1 cellular context compared by ENCODE assay signal in genomic region chr5:56814963-56815656, GRCh38.
TF ChIP-seq lines count a peak whose summit lies in the region.

Gene MAP3K1 (plus strand): TSS chr5:56815549. CDS start chr5:56815574, 25 bp downstream.

TF ChIP-seq in HEK293, 187 proteins besides CTCF, POLR2A, EP300 and RAD21 (continued from another document):
- TF ChIP-seq PBX3 (CRISPR knock-in tag; IDR thresholded peaks at IDR 0.05) (peak; percentile 25; the same call in 1 of the 2 replicates), ZXDB (tag by site-specific recombination; IDR thresholded peaks at IDR 0.05) (peak; percentile 80), KLF16 (tag by site-specific recombination; IDR thresholded peaks at IDR 0.05) (no peak), SP2 (tag by site-specific recombination; IDR thresholded peaks at IDR 0.05) (peak; percentile 31; the same call in 1 of the 2 replicates), YY1 (tag by site-specific recombination; IDR thresholded peaks at IDR 0.05) (peak; percentile 52), ZNF404 (tag by site-specific recombination; IDR thresholded peaks at IDR 0.05) (no peak), SP3 (tag by site-specific recombination; IDR thresholded peaks at IDR 0.05) (peak; percentile 53; the same call in 1 of the 2 replicates), KLF9 (tag by site-specific recombination; IDR thresholded peaks at IDR 0.05; ENCODE audit: low read depth) (peak; percentile 50), ZNF433 (tag by site-specific recombination; IDR thresholded peaks at IDR 0.05; ENCODE audit: low read depth) (no peak)
- TF ChIP-seq, protein P1, sequence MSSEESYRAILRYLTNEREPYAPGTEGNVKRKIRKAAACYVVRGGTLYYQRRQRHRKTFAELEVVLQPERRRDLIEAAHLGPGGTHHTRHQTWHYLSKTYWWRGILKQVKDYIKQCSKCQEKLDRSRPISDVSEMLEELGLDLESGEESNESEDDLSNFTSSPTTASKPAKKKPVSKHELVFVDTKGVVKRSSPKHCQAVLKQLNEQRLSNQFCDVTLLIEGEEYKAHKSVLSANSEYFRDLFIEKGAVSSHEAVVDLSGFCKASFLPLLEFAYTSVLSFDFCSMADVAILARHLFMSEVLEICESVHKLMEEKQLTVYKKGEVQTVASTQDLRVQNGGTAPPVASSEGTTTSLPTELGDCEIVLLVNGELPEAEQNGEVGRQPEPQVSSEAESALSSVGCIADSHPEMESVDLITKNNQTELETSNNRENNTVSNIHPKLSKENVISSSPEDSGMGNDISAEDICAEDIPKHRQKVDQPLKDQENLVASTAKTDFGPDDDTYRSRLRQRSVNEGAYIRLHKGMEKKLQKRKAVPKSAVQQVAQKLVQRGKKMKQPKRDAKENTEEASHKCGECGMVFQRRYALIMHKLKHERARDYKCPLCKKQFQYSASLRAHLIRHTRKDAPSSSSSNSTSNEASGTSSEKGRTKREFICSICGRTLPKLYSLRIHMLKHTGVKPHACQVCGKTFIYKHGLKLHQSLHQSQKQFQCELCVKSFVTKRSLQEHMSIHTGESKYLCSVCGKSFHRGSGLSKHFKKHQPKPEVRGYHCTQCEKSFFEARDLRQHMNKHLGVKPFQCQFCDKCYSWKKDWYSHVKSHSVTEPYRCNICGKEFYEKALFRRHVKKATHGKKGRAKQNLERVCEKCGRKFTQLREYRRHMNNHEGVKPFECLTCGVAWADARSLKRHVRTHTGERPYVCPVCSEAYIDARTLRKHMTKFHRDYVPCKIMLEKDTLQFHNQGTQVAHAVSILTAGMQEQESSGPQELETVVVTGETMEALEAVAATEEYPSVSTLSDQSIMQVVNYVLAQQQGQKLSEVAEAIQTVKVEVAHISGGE (tag by site-specific recombination; conservative IDR thresholded peaks at IDR 0.05; ENCODE audit: low read depth): 0 out of 2 replicates have a peak, but pooled peaks have one; percentile 17
